In the genomic region with DNA sequence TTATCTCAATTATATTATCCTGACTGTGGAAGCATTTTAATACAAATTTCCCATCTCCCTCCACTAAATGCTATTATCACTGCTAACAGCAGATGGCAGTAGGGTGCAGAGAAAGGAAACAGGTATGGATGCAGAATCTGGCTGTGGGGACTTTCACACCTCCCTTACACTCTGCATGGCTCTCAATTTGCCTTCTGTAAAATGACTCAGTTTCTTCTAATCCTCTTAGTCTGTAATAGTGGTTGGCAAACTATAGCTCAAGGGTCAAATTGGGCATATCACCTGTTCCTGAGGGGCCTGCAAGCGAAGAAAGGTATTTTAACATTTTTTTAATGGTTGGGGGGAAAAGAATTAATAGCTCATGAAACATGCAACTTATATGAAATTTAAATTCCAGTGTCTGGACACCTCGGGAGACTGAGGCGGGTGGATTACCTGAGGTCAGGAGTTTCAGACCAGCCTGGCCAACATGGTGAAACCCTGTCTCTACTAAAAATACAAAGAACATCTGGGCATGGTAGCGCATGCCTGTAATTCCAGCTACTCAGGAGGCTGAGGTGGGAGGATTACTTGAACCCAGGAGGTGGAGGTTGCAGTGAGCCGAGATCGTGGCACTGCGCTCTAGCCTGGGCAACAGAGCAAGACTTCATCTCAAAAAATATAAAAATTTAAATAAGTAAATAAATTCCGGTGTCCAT, we compare ENCODE assay signal across 8 cellular contexts.
DNase-seq lines count a peak whose midpoint lies in the region; ATAC-seq and TF ChIP-seq lines count a peak whose summit lies in the region.

No MANE protein-coding gene starts in this region.

- 76% methylated on average over 8 of the region's 8 CpGs for WGBS in esophagus muscularis mucosa

- no peaks in the 10 kb centered on the region for H3K27me3 Mint-ChIP-seq in naive thymus-derived CD4-positive, alpha-beta T cell

- TF ChIP-seq EP300 in esophagus muscularis mucosa (IDR thresholded peaks at IDR 0.05): no peak

- no peaks in the 10 kb centered on the region for H3K27me3 ChIP-seq in HAP-1 (ENCODE audit: low read depth)
- no peaks in the 10 kb centered on the region for H3K27me3 ChIP-seq in esophagus muscularis mucosa
- H3K27me3 ChIP-seq in naive thymus-derived CD4-positive, alpha-beta T cell (ENCODE audit: control insufficient read depth in 2 of 2, insufficient read depth in 2 of 2, low read length in 2 of 2): no peaks in the 10 kb centered on the region

- POLR2A ChIA-PET in naive thymus-derived CD4-positive, alpha-beta T cell (lab: Charles Lee): interaction anchor here (0.6 to 3.3 kb wide), 5 partner anchors 58 to 882 kb away, joined by 3 to 16 read pairs (median 3); no protein-coding TSS in a partner anchor

- TF ChIP-seq CTCF in C4-2B (conservative IDR thresholded peaks at IDR 0.05) (peak; percentile 93), esophagus muscularis mucosa (IDR thresholded peaks at IDR 0.05) (peak; percentile 86 to 97 (median 91))

- no peaks in the 10 kb centered on the region for H3K9me3 Mint-ChIP-seq in naive thymus-derived CD4-positive, alpha-beta T cell

- CTCF ChIA-PET in naive thymus-derived CD4-positive, alpha-beta T cell (lab: Charles Lee): interaction anchor here (0.6 to 7.2 kb wide), 32 partner anchors 9 to 825 kb away, joined by 3 to 305 read pairs (median 4); partner anchors contain the start of gene ZMYND8

- H3K9me3 ChIP-seq in HAP-1: no peaks in the 10 kb centered on the region
- H3K9me3 ChIP-seq in esophagus muscularis mucosa: no peaks in the 10 kb centered on the region
- H3K9me3 ChIP-seq in naive thymus-derived CD4-positive, alpha-beta T cell (ENCODE audit: control insufficient read depth in 2 of 3, low read length in 3 of 3): no peaks in the 10 kb centered on the region

- no peak for TF ChIP-seq POLR2A in esophagus muscularis mucosa (IDR thresholded peaks at IDR 0.05; ENCODE audit: low read depth)

- H3K36me3 Mint-ChIP-seq in naive thymus-derived CD4-positive, alpha-beta T cell: peaks cover 0 to 25% (median 12%) of the 10 kb centered on the region in 5 donors

- H3K27ac ChIP-seq in C4-2B: no peak overlapping the region
- peak overlapping the region; percentile 76 to 83 (median 79) for H3K27ac ChIP-seq in esophagus muscularis mucosa (replicated peaks in 1 of 4)
- no peak overlapping the region for H3K27ac ChIP-seq in naive thymus-derived CD4-positive, alpha-beta T cell (ENCODE audit: low read depth, low read length)

- peak overlapping the region in 1 of 10 donors; percentile 35 for H3K4me3 Mint-ChIP-seq in naive thymus-derived CD4-positive, alpha-beta T cell

- H3K4me3 ChIP-seq in HAP-1 (no peak overlapping the region), esophagus muscularis mucosa (no peak overlapping the region)
- H3K4me3 ChIP-seq in naive thymus-derived CD4-positive, alpha-beta T cell (ENCODE audit: low read length): no peak overlapping the region

- ATAC-seq in naive thymus-derived CD4-positive, alpha-beta T cell: peak; percentile 91
- ATAC-seq in GM21737 (IDR thresholded peaks at IDR 0.05; ENCODE audit: unreplicated experiment): no peak

- intact Hi-C loops in esophagus muscularis mucosa (cut with DNase I): loop anchor here (2.0 kb wide), 1 partner anchor 112 kb away; no protein-coding TSS in a partner anchor
- intact Hi-C loops in naive thymus-derived CD4-positive, alpha-beta T cell (cut with micrococcal nuclease): loop anchor here (1.0 to 5.0 kb wide), 6 partner anchors 76 to 348 kb away; partner anchors contain the start of gene NCOA3 (in 2 of the 2)

- peak overlapping the region in 6 of 9 donors; percentile 4 to 94 (median 59) for H3K27ac Mint-ChIP-seq in naive thymus-derived CD4-positive, alpha-beta T cell

- H3K36me3 ChIP-seq in HAP-1 (replicated peaks) (peaks cover 66% of the 10 kb centered on the region), esophagus muscularis mucosa (peaks cover 4 to 48% (median 44%) of the 10 kb centered on the region in 4 donors)
- H3K36me3 ChIP-seq in naive thymus-derived CD4-positive, alpha-beta T cell (ENCODE audit: control insufficient read depth in 2 of 3, insufficient read depth in 3 of 3, low read length in 3 of 3): peaks cover 0 to 54% (median 5%) of the 10 kb centered on the region in 3 experiments

- DNase-seq in HAP-1 (ENCODE audit: low spot score in 2 of 2) (peak; percentile 69 to 70), NCI-H446 treated with DMSO at 0.1 percent for 48 hours (lab: John Stamatoyannopoulos, UW) (peak; percentile 17), esophagus muscularis mucosa (ENCODE audit: extremely low spot score) (no peak), stromal cell of bone marrow (ENCODE audit: low read depth) (peak; percentile 52)
- peak; percentile 23 to 26 for DNase-seq in activated CD4-positive, alpha-beta T cell treated with anti-CD3 and anti-CD28 coated beads, Interleukin-2, amount 50 U/mL, for 4 hours
- DNase-seq in naive thymus-derived CD4-positive, alpha-beta T cell: peak in 8 of 9 donors; percentile 32 to 72 (median 56)

- H3K4me1 ChIP-seq in HAP-1: no peaks in the 10 kb centered on the region
- H3K4me1 ChIP-seq in esophagus muscularis mucosa: peaks cover 48 to 68% (median 63%) of the 10 kb centered on the region in 4 donors
- H3K4me1 ChIP-seq in naive thymus-derived CD4-positive, alpha-beta T cell (ENCODE audit: control insufficient read depth in 2 of 2, insufficient read depth in 2 of 2, low read length in 2 of 2): peaks cover 0 to 2% of the 10 kb centered on the region in 2 donors

- in situ Hi-C loops in HAP-1 (cut with MboI; ENCODE audit: low sequenced_read_pairs): no loop called here

- H3K4me1 Mint-ChIP-seq in naive thymus-derived CD4-positive, alpha-beta T cell: peaks cover 0 to 43% (median 13%) of the 10 kb centered on the region in 7 donors

Comparison
In these comparisons a context has a peak if more than half of its experiments do, and no peak if none do; other contexts are left out.
1. H3K27ac ChIP-seq: peak in esophagus muscularis mucosa (4 of 4); none in C4-2B (single experiment) and naive thymus-derived CD4-positive, alpha-beta T cell (single experiment).